In genomic region chr19:23262892-23263291, GRCh38 we compare ENCODE assay signal across 27 cellular contexts.
"Had no signal": no experiment of that assay in that cellular context is flagged by ENCODE, and none has a peak within 500 bp of the region (broad histone marks: within the 10 kb centered on the region; RNA-seq: fewer than 3 reads in every experiment).

No MANE protein-coding gene starts in this region.

- H3K27ac ChIP-seq: SK-N-MC had no signal

- H3K4me3 ChIP-seq: SK-N-MC had no signal

- FAIRE-seq: astrocyte, TTC549 had no signal

- DNase-seq: activated B cell treated with CpG ODN at 0.5 μM for 24 hours; activated CD4-positive, alpha-beta memory T cell treated with anti-CD3 and anti-CD28 coated beads, Interleukin-2, amount 10 ng/mL, durations not matched to agents 7 days and 5 days; activated CD4-positive, alpha-beta T cell treated with anti-CD3 and anti-CD28 coated beads, Interleukin-2, amount 50 U/mL, for 1 hour; activated CD8-positive, alpha-beta memory T cell treated with anti-CD3 and anti-CD28 coated beads, Interleukin-2, amount 50 U/mL, for 48 hours; activated gamma-delta T cell treated with Interleukin-2 at 50 U/mL for 16 hours; activated naive CD4-positive, alpha-beta T cell treated with anti-CD3 and anti-CD28 coated beads, Interleukin-2, amount 50 U/mL, for 16 hours; activated T-cell treated with anti-CD3 and anti-CD28 coated beads, Interleukin-2, amount 50 U/mL, for 1 hour; amygdala; KG1; NCI-H1048; NCI-H146; NCI-H1930; NCI-H2107; NCI-H2171 treated with DMSO at 0.1 percent for 48 hours; NCI-H226; NCI-H526; NCI-H82; OCI-M1; RPMI8226; T-cell; T-helper 2 cell; T1000 had no signal

- ATAC-seq: Panc1, Right ventricle myocardium inferior, T-cell had no signal
